In genomic region chr1:200401708-200402107, GRCh38 we compare ENCODE assay signal across 18 cellular contexts. TPM values are rescaled to one million over a fixed set of nuclear protein-coding genes. Genes with fewer than 3 reads are reported as not detected.
DNase-seq lines count a peak whose midpoint lies in the region; ATAC-seq, FAIRE-seq and TF ChIP-seq lines count a peak whose summit lies in the region.
"Had no signal": no experiment of that assay in that cellular context is flagged by ENCODE, and none has a peak within 500 bp of the region (broad histone marks: within the 10 kb centered on the region; RNA-seq: fewer than 3 reads in every experiment).

No MANE protein-coding gene starts in this region.

- H3K36me3 ChIP-seq in Karpas-422 (ENCODE audit: insufficient read depth, low read length) (peaks cover 44% of the 10 kb centered on the region), kidney (ENCODE audit: control insufficient read depth in 1 of 2, insufficient read depth in 2 of 2, low read length in 2 of 2) (no peaks in the 10 kb centered on the region)

- H4K20me1 ChIP-seq in Karpas-422 (ENCODE audit: insufficient read depth, low read depth, low read length): no peaks in the 10 kb centered on the region; the same call in 1 of the 2 replicates

- H3K4me1 Mint-ChIP-seq in activated T-cell treated with anti-CD3 and anti-CD28 coated beads, Interleukin-2, amount 50 U/mL, for 72 hours (ENCODE audit: low read depth): peaks cover 28% of the 10 kb centered on the region
- H3K4me1 Mint-ChIP-seq in stimulated activated naive B cell treated with anti-CD40 and anti-IgM and Interleukin-4, amounts not matched to agents 10 μg/mL and 1 μg/mL and 100 μg/mL, for 72 hours: peaks cover 12 to 32% of the 10 kb centered on the region in 2 donors
- H3K4me1 Mint-ChIP-seq in type B pancreatic cell (ENCODE audit: unreplicated experiment): peaks cover 17% of the 10 kb centered on the region

- intact Hi-C loops in kidney (cut with DNase I): no loop called here

- no peaks in the 10 kb centered on the region for H3K27me3 Mint-ChIP-seq in activated T-cell treated with anti-CD3 and anti-CD28 coated beads, Interleukin-2, amount 50 U/mL, for 72 hours (ENCODE audit: low read depth)
- no peaks in the 10 kb centered on the region for H3K27me3 Mint-ChIP-seq in stimulated activated naive B cell treated with anti-CD40 and anti-IgM and Interleukin-4, amounts not matched to agents 10 μg/mL and 1 μg/mL and 100 μg/mL, for 72 hours
- H3K27me3 Mint-ChIP-seq in type B pancreatic cell: no peaks in the 10 kb centered on the region
- H3K27me3 Mint-ChIP-seq: CD4-positive, alpha-beta T cell had no signal

- H3K27me3 ChIP-seq in Karpas-422 (ENCODE audit: low read length): no peaks in the 10 kb centered on the region
- H3K27me3 ChIP-seq: BE2C had no signal

- TF ChIP-seq CTCF in kidney (IDR thresholded peaks at IDR 0.05; ENCODE audit: borderline replicate concordance, extremely low read depth, insufficient read depth) (no peak), type B pancreatic cell (conservative IDR thresholded peaks at IDR 0.05) (no peak)

- H3K27ac ChIP-seq in Karpas-422 (ENCODE audit: low read length) (peak overlapping the region; percentile 17; the same call in 1 of the 2 replicates), kidney (ENCODE audit: low read depth in 2 of 2, low read length in 2 of 2) (peak overlapping the region; percentile 18 to 51)
- H3K27ac ChIP-seq: 22Rv1, RWPE1 had no signal

- peaks cover 0 to 6% of the 10 kb centered on the region in 2 donors for H3K36me3 Mint-ChIP-seq in activated T-cell treated with anti-CD3 and anti-CD28 coated beads, Interleukin-2, amount 50 U/mL, for 72 hours (ENCODE audit: insufficient read depth in 2 of 2)
- H3K36me3 Mint-ChIP-seq in stimulated activated naive B cell treated with anti-CD40 and anti-IgM and Interleukin-4, amounts not matched to agents 10 μg/mL and 1 μg/mL and 100 μg/mL, for 72 hours: peaks cover 19 to 33% of the 10 kb centered on the region in 2 donors
- H3K36me3 Mint-ChIP-seq in type B pancreatic cell: peaks cover 49% of the 10 kb centered on the region

- no peak for DNase-seq in activated T-cell treated with anti-CD3 and anti-CD28 coated beads, Interleukin-2, amount 50 U/mL, for 72 hours
- DNase-seq in activated T-cell treated with anti-CD3 and anti-CD28 coated beads for 4 hours (no peak), Karpas-422 (no peak), kidney (no peak), type B pancreatic cell (ENCODE audit: extremely low spot score, unreplicated experiment) (no peak), iPS-NIHi7 (ENCODE audit: extremely low spot score) (no peak)
- DNase-seq in stimulated activated naive B cell treated with anti-CD40 and anti-IgM and Interleukin-4, amounts not matched to agents 10 μg/mL and 1 μg/mL and 100 μg/mL, for 72 hours: no peak
- DNase-seq: BE2C; CD4-positive, alpha-beta T cell; DMS79 treated with DMSO at 0.1 percent for 48 hours; NCI-H187 treated with DMSO at 0.1 percent for 48 hours; NCI-H446; NCI-H748 treated with DMSO at 0.1 percent for 48 hours; OCI-M1 had no signal

- H3K79me2 ChIP-seq in Karpas-422 (ENCODE audit: low read length): peaks cover 75% of the 10 kb centered on the region

- no peaks in the 10 kb centered on the region; the same call in 1 of the 2 replicates for H3K9me2 ChIP-seq in Karpas-422 (replicated peaks; ENCODE audit: insufficient read depth, low read length)

- no peak overlapping the region for H3K4me2 ChIP-seq in Karpas-422 (ENCODE audit: low read depth, low read length, poor library complexity, severe bottlenecking)

- H2AFZ ChIP-seq in Karpas-422 (ENCODE audit: low read length): no peak overlapping the region

- H3K27ac Mint-ChIP-seq in activated T-cell treated with anti-CD3 and anti-CD28 coated beads, Interleukin-2, amount 50 U/mL, for 72 hours: peak overlapping the region; percentile 0
- H3K27ac Mint-ChIP-seq in stimulated activated naive B cell treated with anti-CD40 and anti-IgM and Interleukin-4, amounts not matched to agents 10 μg/mL and 1 μg/mL and 100 μg/mL, for 72 hours: peak overlapping the region; percentile 2
- H3K27ac Mint-ChIP-seq in type B pancreatic cell: no peak overlapping the region
- H3K27ac Mint-ChIP-seq: CD4-positive, alpha-beta T cell had no signal

- H3K4me3 Mint-ChIP-seq in activated T-cell treated with anti-CD3 and anti-CD28 coated beads, Interleukin-2, amount 50 U/mL, for 72 hours: no peak overlapping the region
- no peak overlapping the region for H3K4me3 Mint-ChIP-seq in stimulated activated naive B cell treated with anti-CD40 and anti-IgM and Interleukin-4, amounts not matched to agents 10 μg/mL and 1 μg/mL and 100 μg/mL, for 72 hours
- H3K4me3 Mint-ChIP-seq in type B pancreatic cell: no peak overlapping the region
- H3K4me3 Mint-ChIP-seq: CD4-positive, alpha-beta T cell had no signal

- no peaks in the 10 kb centered on the region for H3K9me3 ChIP-seq in Karpas-422 (ENCODE audit: low read length)
- H3K9me3 ChIP-seq in kidney (ENCODE audit: control insufficient read depth in 1 of 2, low read length in 2 of 2): no peaks in the 10 kb centered on the region
- H3K9me3 ChIP-seq: BE2C had no signal

- FAIRE-seq in kidney (lab: Jason Lieb, UNC): no peak

- ATAC-seq in activated T-cell treated with anti-CD3 and anti-CD28 coated beads, Interleukin-2, amount 50 U/mL, for 72 hours (replicated peaks in 1 of 2): no peak
- ATAC-seq in stimulated activated naive B cell treated with anti-CD40 and anti-IgM and Interleukin-4, amounts not matched to agents 10 μg/mL and 1 μg/mL and 100 μg/mL, for 72 hours (replicated peaks): no peak
- ATAC-seq in HG03097 (IDR thresholded peaks at IDR 0.05; ENCODE audit: low FRiP score, unreplicated experiment): no peak
- ATAC-seq: HCT116 had no signal

- H3K4me3 ChIP-seq in Karpas-422 (ENCODE audit: low read length) (no peak overlapping the region), kidney (ENCODE audit: low read length in 2 of 2) (no peak overlapping the region)

- no peaks in the 10 kb centered on the region for H3K9me3 Mint-ChIP-seq in activated T-cell treated with anti-CD3 and anti-CD28 coated beads, Interleukin-2, amount 50 U/mL, for 72 hours
- H3K9me3 Mint-ChIP-seq in stimulated activated naive B cell treated with anti-CD40 and anti-IgM and Interleukin-4, amounts not matched to agents 10 μg/mL and 1 μg/mL and 100 μg/mL, for 72 hours: no peaks in the 10 kb centered on the region
- no peaks in the 10 kb centered on the region for H3K9me3 Mint-ChIP-seq in type B pancreatic cell
- H3K9me3 Mint-ChIP-seq: CD4-positive, alpha-beta T cell had no signal

- H3K4me1 ChIP-seq in Karpas-422 (ENCODE audit: low read length) (peaks cover 64% of the 10 kb centered on the region), kidney (ENCODE audit: control insufficient read depth in 1 of 2, insufficient read depth in 1 of 2, low read depth in 1 of 2, low read length in 2 of 2) (peaks cover 3 to 13% of the 10 kb centered on the region in 2 donors)
- H3K4me1 ChIP-seq: BE2C had no signal

- H3K9ac ChIP-seq in Karpas-422 (ENCODE audit: low read length) (no peak overlapping the region), kidney (ENCODE audit: low read length in 2 of 2) (no peak overlapping the region)

RNA-seq across cellular contexts. Expression of gene ZNF281, which starts 8.1 kb away (rescaled TPM):
- total RNA-seq in activated T-cell treated with anti-CD3 and anti-CD28 coated beads, Interleukin-2, amount 50 U/mL, for 72 hours: 10 to 100 TPM; 14.4 to 15.6 TPM
- total RNA-seq in Karpas-422 (2014; rRNA removed; shearing (Covaris generic); ENCODE audit: low replicate concordance): 21.7 and 31.1 TPM in 2 replicates
- total RNA-seq in kidney (13.1 TPM), type B pancreatic cell (ENCODE audit: low replicate concordance) (16.2 and 30.5 TPM in 2 replicates)
- 4.0 TPM for polyA plus RNA-seq in kidney (ENCODE audit: insufficient read depth, low read depth, low replicate concordance)
